17 cellular contexts compared by ENCODE assay signal in genomic region chr15:71512281-71513016, GRCh38.
A peak's percentile ranks its signal among the peaks of the same experiment; 100 is the strongest.
DNase-seq lines count a peak whose midpoint lies in the region; ATAC-seq and TF ChIP-seq lines count a peak whose summit lies in the region.
"Had no signal": no experiment of that assay in that cellular context is flagged by ENCODE, and none has a peak within 500 bp of the region (broad histone marks: within the 10 kb centered on the region; RNA-seq: fewer than 3 reads in every experiment).

No MANE protein-coding gene starts in this region.

- H3K4me3 ChIP-seq in Caco-2 (ENCODE audit: low read depth, low read length) (no peak overlapping the region), endocrine pancreas (ENCODE audit: control insufficient read depth, insufficient read depth, low read length) (peak overlapping the region; percentile 26)

- H3K4me3 Mint-ChIP-seq in Caco-2 (ENCODE audit: unreplicated experiment) (no peak overlapping the region), nephron progenitor cell (no peak overlapping the region)
- H3K4me3 Mint-ChIP-seq: activated T-cell treated with anti-CD3 and anti-CD28 coated beads, Interleukin-2, amount 50 U/mL, for 24 hours; stimulated activated effector memory CD8-positive, alpha-beta T cell treated with anti-CD3 and anti-CD28 coated beads, Interleukin-12 subunit alpha, Interleukin-12 subunit beta, amount 100 ng/mL, for 72 hours had no signal

- CTCF ChIA-PET in Caco-2 (lab: Charles Lee), result interaction anchor here (0.8 to 1.2 kb wide), 2 partner anchors 57 to 231 kb away, joined by 3 to 9 read pairs; no protein-coding TSS in a partner anchor

- no peak overlapping the region for H3K9ac ChIP-seq in endocrine pancreas (ENCODE audit: control insufficient read depth, insufficient read depth, low read length)

- no TSS peak for BruUV-seq in Caco-2 (replicated peaks; lab: Mats Ljungman, UMichigan)

- POLR2A ChIA-PET in Caco-2 (lab: Charles Lee), result no interaction called here

- no peak for TF ChIP-seq CTCF in Caco-2 (IDR thresholded peaks at IDR 0.05; ENCODE audit: insufficient read depth in 1 of 2, low read depth in 1 of 2, low read length in 1 of 2, severe bottlenecking in 1 of 2, unreplicated experiment in 1 of 2)
- TF ChIP-seq CTCF in nephron progenitor cell (IDR thresholded peaks at IDR 0.05), result no peak

- H3K27me3 ChIP-seq in Caco-2 (replicated peaks; ENCODE audit: control insufficient read depth, insufficient read depth, low read length) (no peaks in the 10 kb centered on the region), endocrine pancreas (ENCODE audit: control insufficient read depth, insufficient read depth, low read length) (no peaks in the 10 kb centered on the region)

- peaks cover 33% of the 10 kb centered on the region for H3K4me1 ChIP-seq in Caco-2
- peaks cover 8% of the 10 kb centered on the region for H3K4me1 ChIP-seq in endocrine pancreas (ENCODE audit: control insufficient read depth, insufficient read depth, low read length)

- no peaks in the 10 kb centered on the region for H3K9me3 ChIP-seq in Caco-2
- H3K9me3 ChIP-seq in endocrine pancreas (ENCODE audit: control insufficient read depth, low read length), result no peaks in the 10 kb centered on the region

- H3K27me3 Mint-ChIP-seq in Caco-2 (ENCODE audit: insufficient read depth, unreplicated experiment) (no peaks in the 10 kb centered on the region), nephron progenitor cell (ENCODE audit: low read depth, poor library complexity) (peaks cover 6% of the 10 kb centered on the region)

- no peaks in the 10 kb centered on the region for H3K36me3 Mint-ChIP-seq in Caco-2 (ENCODE audit: insufficient read depth, unreplicated experiment)
- H3K36me3 Mint-ChIP-seq in nephron progenitor cell (ENCODE audit: low read depth), result no peaks in the 10 kb centered on the region
- H3K36me3 Mint-ChIP-seq: stimulated activated effector memory CD8-positive, alpha-beta T cell treated with anti-CD3 and anti-CD28 coated beads, Interleukin-12 subunit alpha, Interleukin-12 subunit beta, amount 100 ng/mL, for 72 hours had no signal

- peaks cover 27% of the 10 kb centered on the region for H3K4me1 Mint-ChIP-seq in Caco-2 (ENCODE audit: low read depth, unreplicated experiment)
- peaks cover 66% of the 10 kb centered on the region for H3K4me1 Mint-ChIP-seq in nephron progenitor cell
- H3K4me1 Mint-ChIP-seq: stimulated activated effector memory CD8-positive, alpha-beta T cell treated with anti-CD3 and anti-CD28 coated beads, Interleukin-12 subunit alpha, Interleukin-12 subunit beta, amount 100 ng/mL, for 72 hours had no signal

- intact Hi-C loops in Caco-2 (cut with micrococcal nuclease; ENCODE audit: unreplicated experiment), result loop anchor here (10.0 kb wide), 1 partner anchor 58 kb away; no protein-coding TSS in a partner anchor

- no peak overlapping the region for H3K27ac Mint-ChIP-seq in Caco-2 (ENCODE audit: unreplicated experiment)
- H3K27ac Mint-ChIP-seq in nephron progenitor cell, result peak overlapping the region; percentile 18
- H3K27ac Mint-ChIP-seq: activated T-cell treated with anti-CD3 and anti-CD28 coated beads, Interleukin-2, amount 50 U/mL, for 24 hours; stimulated activated effector memory CD8-positive, alpha-beta T cell treated with anti-CD3 and anti-CD28 coated beads, Interleukin-12 subunit alpha, Interleukin-12 subunit beta, amount 100 ng/mL, for 72 hours had no signal

- no peak for ATAC-seq in GM21723 (IDR thresholded peaks at IDR 0.05; ENCODE audit: unreplicated experiment)
- ATAC-seq in GM21825 (IDR thresholded peaks at IDR 0.05; ENCODE audit: unreplicated experiment), result no peak
- ATAC-seq: SK-N-SH treated with all-trans-retinoic acid at 6 μM for 48 hours; stimulated activated effector memory CD8-positive, alpha-beta T cell treated with anti-CD3 and anti-CD28 coated beads, Interleukin-12 subunit alpha, Interleukin-12 subunit beta, amount 100 ng/mL, for 72 hours had no signal

- H3K36me3 ChIP-seq in Caco-2 (ENCODE audit: control insufficient read depth, insufficient read depth, low read length) (no peaks in the 10 kb centered on the region), endocrine pancreas (ENCODE audit: control insufficient read depth, insufficient read depth, low read length) (no peaks in the 10 kb centered on the region)

- H3K9me3 Mint-ChIP-seq in Caco-2 (ENCODE audit: unreplicated experiment) (no peaks in the 10 kb centered on the region), nephron progenitor cell (no peaks in the 10 kb centered on the region)
- H3K9me3 Mint-ChIP-seq: activated T-cell treated with anti-CD3 and anti-CD28 coated beads, Interleukin-2, amount 50 U/mL, for 24 hours; stimulated activated effector memory CD8-positive, alpha-beta T cell treated with anti-CD3 and anti-CD28 coated beads, Interleukin-12 subunit alpha, Interleukin-12 subunit beta, amount 100 ng/mL, for 72 hours had no signal

- DNase-seq in Caco-2 (peak; percentile 45 to 47), NCI-H1417 treated with DMSO at 0.1 percent for 48 hours (lab: John Stamatoyannopoulos, UW) (peak; percentile 40), nephron progenitor cell (peak; percentile 26), SIG-M5 treated with dmso at 0.1 percent for 504 hours (lab: John Stamatoyannopoulos, UW; ENCODE audit: unreplicated experiment) (no peak), SK-N-DZ (ENCODE audit: low spot score) (no peak)
- DNase-seq: activated T-cell treated with anti-CD3 and anti-CD28 coated beads, Interleukin-2, amount 50 U/mL, for 24 hours; cerebellar nuclear complex; GOT3; mesendoderm; NCI-H226; OCI-M1; trophoblast cell had no signal

Comparison
In these comparisons a context has a peak if more than half of its experiments do, and no peak if none do; other contexts are left out.
1. DNase-seq: peak in Caco-2 (2 of 2), NCI-H1417 treated with DMSO at 0.1 percent for 48 hours (single experiment) and nephron progenitor cell (single experiment); none in SIG-M5 treated with dmso at 0.1 percent for 504 hours (single experiment) and SK-N-DZ (single experiment).